ENCODE assay signal across 26 cellular contexts in the genomic region with DNA sequence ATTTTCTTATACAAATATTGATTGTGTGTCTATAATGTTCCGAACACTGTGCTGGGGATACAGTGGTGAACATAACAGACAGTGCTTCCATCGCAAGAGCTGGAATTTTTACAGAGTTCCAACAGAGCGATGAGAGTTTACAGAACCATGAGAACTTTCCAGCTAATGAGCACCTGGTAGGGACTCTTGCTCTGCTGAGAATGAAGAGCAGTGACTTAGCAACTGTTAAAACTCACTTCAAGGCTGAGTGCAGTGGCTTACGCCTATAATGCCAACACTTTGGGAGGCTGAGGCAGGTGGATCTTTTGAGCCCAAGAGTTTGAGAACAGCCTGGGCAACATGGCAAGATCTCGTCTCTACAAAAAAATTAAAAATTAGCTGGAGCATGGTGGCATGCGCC.
"Had no signal": no experiment of that assay in that cellular context is flagged by ENCODE, and none has a peak within 500 bp of the region (broad histone marks: within the 10 kb centered on the region; RNA-seq: fewer than 3 reads in every experiment).

No MANE protein-coding gene starts in this region.

- H3K27me3 ChIP-seq: ovary, suprapubic skin, tibial nerve, uterus had no signal

- DNase-seq: hypothalamus; immature natural killer cell; islet precursor cell; left ventricle myocardium inferior; mesendoderm; naive B cell; natural killer cell; nephron progenitor cell; ovary; posterior cingulate gyrus; retina; right cardiac atrium; stimulated activated CD4-positive, alpha-beta T cell treated with anti-CD3 and anti-CD28 coated beads, Interleukin-1b, Interleukin-23, amount 100 ng/mL, for 48 hours; stimulated activated CD4-positive, alpha-beta T cell treated with anti-CD3 and anti-CD28 coated beads, Interleukin-2, amount 100 ng/mL, for 48 hours; stimulated activated CD4-positive, alpha-beta T cell treated with anti-CD3 and anti-CD28 coated beads, Interleukin-4, amount 100 ng/mL, for 4 hours; stimulated activated naive CD4-positive, alpha-beta T cell; uterus had no signal

- H3K4me3 Mint-ChIP-seq: immature natural killer cell; mesothelial cell of epicardium; natural killer cell; nephron progenitor cell; stimulated activated naive CD8-positive, alpha-beta T cell treated with anti-CD3 and anti-CD28 coated beads, Interleukin-15, Interleukin-2, amounts not matched to agents 100 ng/mL and 50 ng/mL, for 24 hours; type B pancreatic cell had no signal

- H3K36me3 Mint-ChIP-seq: immature natural killer cell, mesothelial cell of epicardium, naive B cell, natural killer cell, type B pancreatic cell had no signal

- H3K4me1 Mint-ChIP-seq: immature natural killer cell, mesothelial cell of epicardium, naive B cell, natural killer cell, nephron progenitor cell had no signal

- H3K4me1 ChIP-seq: left ventricle myocardium inferior, prostate gland, suprapubic skin, uterus had no signal

- H3K36me3 ChIP-seq: left ventricle myocardium inferior, ovary, prostate gland, suprapubic skin, thoracic aorta, tibial nerve, uterus had no signal

- H3K9me3 ChIP-seq: ovary, prostate gland, suprapubic skin, thoracic aorta, tibial nerve, uterus had no signal

- H3K27me3 Mint-ChIP-seq: naive B cell; stimulated activated naive CD8-positive, alpha-beta T cell treated with anti-CD3 and anti-CD28 coated beads, Interleukin-15, Interleukin-2, amounts not matched to agents 100 ng/mL and 50 ng/mL, for 24 hours; type B pancreatic cell had no signal

- ATAC-seq: natural killer cell, right cardiac atrium had no signal

- H3K9me3 Mint-ChIP-seq: nephron progenitor cell, type B pancreatic cell had no signal

- H3K4me2 ChIP-seq: smooth muscle cell had no signal

- H3K27ac ChIP-seq: left ventricle myocardium inferior, ovary, prostate gland, suprapubic skin, thoracic aorta, tibial nerve, uterus had no signal

- H3K4me3 ChIP-seq: left ventricle myocardium inferior, lung, ovary, prostate gland, smooth muscle cell, suprapubic skin, thoracic aorta, tibial nerve, uterus had no signal

- H3K27ac Mint-ChIP-seq: immature natural killer cell; mesothelial cell of epicardium; naive B cell; natural killer cell; nephron progenitor cell; stimulated activated naive CD8-positive, alpha-beta T cell treated with anti-CD3 and anti-CD28 coated beads, Interleukin-15, Interleukin-2, amounts not matched to agents 100 ng/mL and 50 ng/mL, for 24 hours; type B pancreatic cell had no signal
